Comparison of ENCODE assay signal across 16 cellular contexts in the genomic region with DNA sequence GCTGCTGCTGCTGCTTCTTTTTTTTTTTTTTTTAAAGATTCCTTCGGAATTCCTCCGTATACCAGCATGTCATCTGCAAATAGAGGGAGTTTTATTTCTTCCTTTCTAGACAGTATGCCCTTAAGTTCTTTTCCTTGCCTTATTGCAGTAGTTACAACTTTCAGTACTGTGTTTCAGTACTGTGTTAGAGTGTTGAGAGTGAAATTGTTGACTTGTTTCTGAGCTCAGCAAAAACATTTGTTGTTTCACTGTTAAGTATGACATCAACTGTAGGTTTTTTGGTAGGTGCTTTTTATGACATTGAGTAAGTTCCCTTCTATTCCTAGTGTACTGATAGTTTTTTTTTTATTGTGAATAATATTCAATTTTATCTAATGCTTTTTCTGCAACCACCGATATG. TPM values are rescaled to one million over a fixed set of nuclear protein-coding genes. Genes with fewer than 3 reads are reported as not detected.
DNase-seq lines count a peak whose midpoint lies in the region; ATAC-seq, FAIRE-seq and TF ChIP-seq lines count a peak whose summit lies in the region.
"Had no signal": no experiment of that assay in that cellular context is flagged by ENCODE, and none has a peak within 500 bp of the region (broad histone marks: within the 10 kb centered on the region; RNA-seq: fewer than 3 reads in every experiment).

No MANE protein-coding gene starts in this region.

- SMC1A ChIA-PET in GM12878 (lab: Charles Lee; ENCODE audit: uncharacterized antibody, unreplicated experiment) = no interaction called here

- in situ Hi-C loops in GM12878 (cut with MboI) = no loop called here

- no peak overlapping the region for H3K9ac ChIP-seq in GM12878 (ENCODE audit: control insufficient read depth, insufficient read depth, low read length)

- H3K4me3 ChIP-seq in GM12878 = no peak overlapping the region
- H3K4me3 ChIP-seq: prostate gland, spleen had no signal

- FAIRE-seq in GM12878 (lab: Jason Lieb, UNC) = peak; percentile 80

- WGBS in GM12878 (ENCODE audit: insufficient coverage, insufficient replicate concordance, low lambda C conversion rate, missing lambda C conversion rate) = 78% methylated on average over 1 of the region's 3 CpGs

- TF ChIP-seq POLR2A in GM12878 (IDR thresholded peaks at IDR 0.05; ENCODE audit: low read depth, low read length) = no peak

- H4K20me1 ChIP-seq in GM12878 (ENCODE audit: control insufficient read depth, insufficient read depth) = no peaks in the 10 kb centered on the region

- TF ChIP-seq EP300 in GM12878 (IDR thresholded peaks at IDR 0.05; ENCODE audit: borderline replicate concordance in 1 of 2, control insufficient read depth in 1 of 2, low read depth in 2 of 2, low read length in 2 of 2) = no peak

- CTCF ChIA-PET in GM12878 (lab: Yijun Ruan, JAX) = no interaction called here

- H3K79me2 ChIP-seq in GM12878 (ENCODE audit: control insufficient read depth, insufficient read depth, low read length) = no peaks in the 10 kb centered on the region

- no peak overlapping the region for H3K4me2 ChIP-seq in GM12878 (ENCODE audit: control insufficient read depth, insufficient read depth)

- no peak overlapping the region for H3K27ac ChIP-seq in GM12878 (ENCODE audit: control insufficient read depth, insufficient read depth)
- H3K27ac ChIP-seq: prostate gland, spleen had no signal

- RAD21 ChIA-PET in GM12878 (lab: Charles Lee; ENCODE audit: unreplicated experiment) = no interaction called here

- H3K4me1 ChIP-seq in GM12878 (ENCODE audit: control insufficient read depth, insufficient read depth, low read length) = no peaks in the 10 kb centered on the region
- H3K4me1 ChIP-seq: prostate gland had no signal

- DNase-seq in GM12878 (ENCODE audit: low read depth, low spot score) (peak; percentile 19), NCI-H1092 treated with DMSO at 0.1 percent for 48 hours (lab: John Stamatoyannopoulos, UW) (no peak), HK-2 (ENCODE audit: unreplicated experiment) (no peak), GM19238 (ENCODE audit: insufficient read length, low spot score) (no peak), AML-193 (lab: John Stamatoyannopoulos, UW) (no peak)
- DNase-seq: activated naive CD8-positive, alpha-beta T cell treated with anti-CD3 and anti-CD28 coated beads, Interleukin-2, amount 50 U/mL, for 24 hours; activated T-cell treated with anti-CD3 and anti-CD28 coated beads, Interleukin-2, amount 50 U/mL, for 72 hours; DMS 273 treated with DMSO at 0.1 percent for 48 hours; effector CD4-positive, alpha-beta T cell; HCEC 1CT; left ventricle myocardium superior; spleen had no signal

- H3K27me3 ChIP-seq in GM12878 (replicated peaks in 1 of 2; ENCODE audit: control insufficient read depth in 2 of 2, insufficient read depth in 2 of 2, low read length in 1 of 2) = no peaks in the 10 kb centered on the region
- H3K27me3 ChIP-seq: spleen had no signal

- no peak for TF ChIP-seq CTCF in GM12878 (IDR thresholded peaks at IDR 0.05 in 2 of 3, conservative IDR thresholded peaks at IDR 0.05 in 1 of 3; ENCODE audit: control insufficient read depth in 2 of 3, extremely low read depth in 1 of 3, insufficient read depth in 1 of 3, low read depth in 3 of 3, low read length in 3 of 3)

- intact Hi-C loops in GM12878 (cut with micrococcal nuclease; ENCODE audit: unreplicated experiment) = no loop called here

- peak; percentile 94 for ATAC-seq in GM18867 (IDR thresholded peaks at IDR 0.05; ENCODE audit: unreplicated experiment)
- peak; percentile 94 for ATAC-seq in GM21529 (IDR thresholded peaks at IDR 0.05; ENCODE audit: unreplicated experiment)
- peak; percentile 82 for ATAC-seq in HG02885 (IDR thresholded peaks at IDR 0.05; ENCODE audit: poor library complexity, unreplicated experiment)
- ATAC-seq in GM12878 = peak; percentile 87
- ATAC-seq: activated naive CD8-positive, alpha-beta T cell treated with anti-CD3 and anti-CD28 coated beads, Interleukin-2, amount 50 U/mL, for 24 hours; left ventricle myocardium superior had no signal

- H3K9me3 ChIP-seq in GM12878 (replicated peaks; ENCODE audit: control insufficient read depth, insufficient read depth, low read length) = no peaks in the 10 kb centered on the region
- H3K9me3 ChIP-seq: prostate gland, spleen had no signal

- TF ChIP-seq RAD21 in GM12878 (IDR thresholded peaks at IDR 0.05; ENCODE audit: insufficient read depth, low read depth, low read length) = no peak

- BruUV-seq in GM12878 (replicated peaks; lab: Mats Ljungman, UMichigan) = no TSS peak

- no peaks in the 10 kb centered on the region for H3K36me3 ChIP-seq in GM12878 (ENCODE audit: control insufficient read depth in 2 of 2, insufficient read depth in 2 of 2, low read length in 1 of 2)
- H3K36me3 ChIP-seq: prostate gland, spleen had no signal

- H2AFZ ChIP-seq in GM12878 (ENCODE audit: control insufficient read depth, low read depth, low read length) = no peak overlapping the region

- POLR2A ChIA-PET in GM12878 (lab: Charles Lee) = no interaction called here

TF ChIP-seq in GM12878, 131 proteins besides CTCF, POLR2A, EP300 and RAD21 (continues in another document):
- TF ChIP-seq BHLHE40 (IDR thresholded peaks at IDR 0.05; ENCODE audit: borderline replicate concordance in 1 of 2, low read depth in 2 of 2, low read length in 1 of 2) = no peak
- TF ChIP-seq SUZ12 (IDR thresholded peaks at IDR 0.05; ENCODE audit: unreplicated experiment) = no peak
- TF ChIP-seq SP1 (IDR thresholded peaks at IDR 0.05; ENCODE audit: low read depth, low read length) = no peak
- no peak for TF ChIP-seq HDAC6 (IDR thresholded peaks at IDR 0.05; ENCODE audit: unreplicated experiment)
- TF ChIP-seq CBX5 (IDR thresholded peaks at IDR 0.05; ENCODE audit: low read depth) = no peak
- no peak for TF ChIP-seq SREBF2 (IDR thresholded peaks at IDR 0.05; ENCODE audit: low read length)
- TF ChIP-seq MEF2B (IDR thresholded peaks at IDR 0.05; ENCODE audit: partially characterized antibody, poor library complexity, severe bottlenecking) = no peak
- TF ChIP-seq NR2C2 (IDR thresholded peaks at IDR 0.05; ENCODE audit: borderline replicate concordance, control insufficient read depth, insufficient read length, low read depth) = no peak
- TF ChIP-seq, protein P1, sequence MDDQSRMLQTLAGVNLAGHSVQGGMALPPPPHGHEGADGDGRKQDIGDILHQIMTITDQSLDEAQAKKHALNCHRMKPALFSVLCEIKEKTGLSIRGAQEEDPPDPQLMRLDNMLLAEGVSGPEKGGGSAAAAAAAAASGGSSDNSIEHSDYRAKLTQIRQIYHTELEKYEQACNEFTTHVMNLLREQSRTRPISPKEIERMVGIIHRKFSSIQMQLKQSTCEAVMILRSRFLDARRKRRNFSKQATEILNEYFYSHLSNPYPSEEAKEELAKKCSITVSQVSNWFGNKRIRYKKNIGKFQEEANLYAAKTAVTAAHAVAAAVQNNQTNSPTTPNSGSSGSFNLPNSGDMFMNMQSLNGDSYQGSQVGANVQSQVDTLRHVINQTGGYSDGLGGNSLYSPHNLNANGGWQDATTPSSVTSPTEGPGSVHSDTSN (IDR thresholded peaks at IDR 0.05; ENCODE audit: insufficient replicate concordance, low read depth, low read length) = no peak
- no peak for TF ChIP-seq SIX5 (IDR thresholded peaks at IDR 0.05; ENCODE audit: low read depth, low read length, severe bottlenecking)
- TF ChIP-seq RAD51 (IDR thresholded peaks at IDR 0.05) = no peak
- TF ChIP-seq, protein P2, sequence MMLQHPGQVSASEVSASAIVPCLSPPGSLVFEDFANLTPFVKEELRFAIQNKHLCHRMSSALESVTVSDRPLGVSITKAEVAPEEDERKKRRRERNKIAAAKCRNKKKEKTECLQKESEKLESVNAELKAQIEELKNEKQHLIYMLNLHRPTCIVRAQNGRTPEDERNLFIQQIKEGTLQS (IDR thresholded peaks at IDR 0.05; ENCODE audit: borderline replicate concordance, extremely low read depth, low read depth, low read length) = no peak

RNA-seq across cellular contexts. Expression of a gene that starts 43.8 kb away (rescaled TPM):
- 13.7 and 15.5 TPM in 2 replicates for total RNA-seq in GM12878 (2013; cell fraction: nucleolus; rRNA removed)
- total RNA-seq in GM12878 (2014; rRNA removed) (1.6 and 1.9 TPM in 2 replicates), GM12878 (2014; rRNA removed; fragmentation: Illumina TruSeq; extraction: Trizol) (2.0 and 2.6 TPM in 2 replicates), GM12878 (2021) (1.7 and 2.3 TPM in 2 replicates)
- 0.73 TPM for polyA plus RNA-seq in GM12878 (2011; ENCODE audit: low read depth)
- polyA plus RNA-seq in GM12878 (2011; rRNA removed) (1.2 and 1.5 TPM in 2 replicates), GM12878 (2014; fragmentation: Illumina TruSeq; extraction: Trizol) (1.5 TPM in 2 replicates), GM12878 (2014; fragmentation: Nextera tagmentation; extraction: Ambion mirVana) (1 to 10 TPM; 1.7 to 1.9 TPM), GM12878 (2014; rRNA removed) (0.82 and 0.83 TPM in 2 replicates), GM12878 (2016; fragmentation: Nextera tagmentation; extraction: Ambion mirVana) (1 to 10 TPM in 1 of 2 experiments, under 1 TPM in 1; 0.42 to 3.0 TPM)
- 0.40 and 0.46 TPM in 2 replicates for polyA plus RNA-seq in GM12878 (2011; cell fraction: cytosol; rRNA removed)
- 1.7 and 1.9 TPM in 2 replicates for polyA plus RNA-seq in GM12878 (2011; cell fraction: nucleus; rRNA removed)
- 0.66 and 1.1 TPM in 2 replicates for polyA plus RNA-seq in GM12878 (2012)
- 1.5 and 4.1 TPM in 2 replicates for polyA minus RNA-seq in GM12878 (2011; rRNA and poly(A)+ RNA removed)
- 1.3 and 1.7 TPM in 2 replicates for polyA minus RNA-seq in GM12878 (2011; cell fraction: cytosol; rRNA and poly(A)+ RNA removed)
- polyA minus RNA-seq in GM12878 (2011; cell fraction: nucleus; rRNA and poly(A)+ RNA removed) = 2.8 and 3.8 TPM in 2 replicates
